In genomic region chr1:67723620-67724019, GRCh38 we compare ENCODE assay signal across 9 cellular contexts. TPM values are rescaled to one million over a fixed set of nuclear protein-coding genes. Genes with fewer than 3 reads are reported as not detected.
DNase-seq lines count a peak whose midpoint lies in the region; ATAC-seq and TF ChIP-seq lines count a peak whose summit lies in the region.
"Had no signal": no experiment of that assay in that cellular context is flagged by ENCODE, and none has a peak within 500 bp of the region (broad histone marks: within the 10 kb centered on the region; RNA-seq: fewer than 3 reads in every experiment).

No MANE protein-coding gene starts in this region.

- H3K27ac ChIP-seq in left lung = peak overlapping the region in 1 of 2 donors; percentile 23
- H3K27ac ChIP-seq in endodermal cell (ENCODE audit: low read depth, low read length) = no peak overlapping the region

- no peaks in the 10 kb centered on the region for H3K27me3 Mint-ChIP-seq in endodermal cell (ENCODE audit: insufficient read depth)
- H3K27me3 Mint-ChIP-seq: IgD-negative memory B cell had no signal

- in situ Hi-C loops in G401 (cut with HindIII; ENCODE audit: low sequenced_read_pairs) = no loop called here

- H3K9me3 ChIP-seq in left lung (no peaks in the 10 kb centered on the region), endodermal cell (ENCODE audit: control insufficient read depth, low read length) (no peaks in the 10 kb centered on the region)

- H3K9me3 Mint-ChIP-seq in endodermal cell = no peaks in the 10 kb centered on the region
- H3K9me3 Mint-ChIP-seq: IgD-negative memory B cell had no signal

- WGBS in endodermal cell (ENCODE audit: insufficient coverage in 1 of 2, insufficient read length in 1 of 2), 2 experiments = 89% methylated on average over 1 to 2 of the region's 2 CpGs

- no peak overlapping the region for H3K4me3 ChIP-seq in left lung
- no peak overlapping the region for H3K4me3 ChIP-seq in endodermal cell (ENCODE audit: low read length)

- H3K27ac Mint-ChIP-seq in endodermal cell = no peak overlapping the region
- H3K27ac Mint-ChIP-seq: IgD-negative memory B cell had no signal

- peak; percentile 91 for ATAC-seq in GM18868 (IDR thresholded peaks at IDR 0.05; ENCODE audit: unreplicated experiment)
- ATAC-seq in HG02840 (IDR thresholded peaks at IDR 0.05; ENCODE audit: low FRiP score, unreplicated experiment) = peak; percentile 70
- peak; percentile 63 for ATAC-seq in left lung
- no peak for ATAC-seq in GM19324 (IDR thresholded peaks at IDR 0.05; ENCODE audit: low FRiP score, unreplicated experiment)

- H3K36me3 Mint-ChIP-seq in endodermal cell (ENCODE audit: low read depth) = no peaks in the 10 kb centered on the region
- H3K36me3 Mint-ChIP-seq: IgD-negative memory B cell had no signal

- TF ChIP-seq CTCF in left lung (IDR thresholded peaks at IDR 0.05) = no peak
- no peak for TF ChIP-seq CTCF in endodermal cell (conservative IDR thresholded peaks at IDR 0.05)

- H3K27me3 ChIP-seq in left lung = no peaks in the 10 kb centered on the region
- no peaks in the 10 kb centered on the region for H3K27me3 ChIP-seq in endodermal cell (ENCODE audit: control insufficient read depth, insufficient read depth, low read length, poor library complexity, severe bottlenecking)

- H3K36me3 ChIP-seq in left lung = no peaks in the 10 kb centered on the region
- no peaks in the 10 kb centered on the region for H3K36me3 ChIP-seq in endodermal cell (ENCODE audit: control insufficient read depth, insufficient read depth, low read length)

- H3K4me3 Mint-ChIP-seq in endodermal cell = no peak overlapping the region
- H3K4me3 Mint-ChIP-seq: IgD-negative memory B cell had no signal

- H3K4me1 ChIP-seq in left lung (peaks cover 4 to 41% of the 10 kb centered on the region in 2 donors), endodermal cell (ENCODE audit: control insufficient read depth, insufficient read depth, low read length) (peaks cover 18% of the 10 kb centered on the region)

- intact Hi-C loops in left lung (cut with DNase I) = no loop called here

- peaks cover 15% of the 10 kb centered on the region for H3K4me1 Mint-ChIP-seq in endodermal cell
- H3K4me1 Mint-ChIP-seq: IgD-negative memory B cell had no signal

- no peak overlapping the region for H3K9ac ChIP-seq in endodermal cell (ENCODE audit: extremely low read depth, low read length, poor library complexity, severe bottlenecking)

- DNase-seq in SW480 (ENCODE audit: low spot score) (peak; percentile 41), left lung (no peak), G401 (ENCODE audit: low spot score) (no peak), NCI-H128 (lab: John Stamatoyannopoulos, UW; ENCODE audit: unreplicated experiment) (no peak), endodermal cell (no peak)

RNA-seq across cellular contexts. Expression of gene GADD45A, which starts 38.6 kb away (rescaled TPM):
- total RNA-seq in left lung = 10 to 100 TPM; 29.1 to 30.9 TPM
- total RNA-seq in G401 (2014; rRNA removed; shearing (Covaris generic)) = 4.6 and 5.5 TPM in 2 replicates
- total RNA-seq in endodermal cell = 10 to 100 TPM; 48.0 to 52.4 TPM
- 31.4 TPM for polyA plus RNA-seq in endodermal cell (2013, experiment 1 of 2)
- 34.8 TPM for polyA plus RNA-seq in endodermal cell (2013, experiment 2 of 2)
